ENCODE assay signal across 33 cellular contexts in genomic region chr11:36214484-36214883, GRCh38.
A peak's percentile ranks its signal among the peaks of the same experiment; 100 is the strongest.
DNase-seq lines count a peak whose midpoint lies in the region; ATAC-seq and TF ChIP-seq lines count a peak whose summit lies in the region.
"Had no signal": no experiment of that assay in that cellular context is flagged by ENCODE, and none has a peak within 500 bp of the region (broad histone marks: within the 10 kb centered on the region; RNA-seq: fewer than 3 reads in every experiment).

No MANE protein-coding gene starts in this region.

- H2AK5ac ChIP-seq in mesendoderm (ENCODE audit: low read length) = no peak overlapping the region

- H3K36me3 Mint-ChIP-seq in mesothelial cell of epicardium = peaks cover 11% of the 10 kb centered on the region
- H3K36me3 Mint-ChIP-seq: activated naive CD8-positive, alpha-beta T cell treated with anti-CD3 and anti-CD28 coated beads, Interleukin-2, amount 10 ng/mL, durations not matched to agents 7 days and 5 days had no signal

- H3K79me2 ChIP-seq in mesendoderm (ENCODE audit: control insufficient read depth, insufficient read depth, low read length) = no peaks in the 10 kb centered on the region

- H3K4me1 ChIP-seq in mesendoderm (ENCODE audit: control insufficient read depth, low read depth, low read length) = no peaks in the 10 kb centered on the region
- H3K4me1 ChIP-seq: left lung, prostate gland, SJCRH30, spleen, stomach, tibial artery had no signal

- no peak overlapping the region for H3K9ac ChIP-seq in mesendoderm (ENCODE audit: low read length)

- H4K8ac ChIP-seq in mesendoderm (ENCODE audit: low read depth, low read length) = no peak overlapping the region

- H3K56ac ChIP-seq in mesendoderm (ENCODE audit: low read length) = no peak overlapping the region

- no peak for TF ChIP-seq CTCF in mesothelial cell of epicardium (IDR thresholded peaks at IDR 0.05; ENCODE audit: unreplicated experiment)

- DNase-seq in DMS53 (lab: John Stamatoyannopoulos, UW) (peak; percentile 5), DMS53 treated with DMSO at 0.1 percent for 48 hours (lab: John Stamatoyannopoulos, UW; ENCODE audit: unreplicated experiment) (no peak), mesendoderm (peak; percentile 34), mesothelial cell of epicardium (ENCODE audit: low spot score in 2 of 2, unreplicated experiment in 2 of 2) (no peak)
- DNase-seq: activated CD4-positive, alpha-beta T cell treated with anti-CD3 and anti-CD28 coated beads, Interleukin-2, amount 10 ng/mL, durations not matched to agents 24 days and 14 days; activated gamma-delta T cell treated with Interleukin-2 at 50 U/mL for 16 hours; activated naive CD8-positive, alpha-beta T cell treated with anti-CD3 and anti-CD28 coated beads, Interleukin-2, amount 10 ng/mL, durations not matched to agents 7 days and 5 days; activated T-cell treated with anti-CD3 and anti-CD28 coated beads, Interleukin-2, amount 50 U/mL, for 4 hours; COR-L47; DMS79; IMR-90; left lung; mesenchymal stem cell; NCI-H146; NCI-H2107; NCI-H345; NCI-H69; occipital lobe; right lobe of liver; spleen; stimulated activated CD4-positive, alpha-beta T cell treated with anti-CD3 and anti-CD28 coated beads, Interleukin-2, amount 100 ng/mL, for 24 hours; stomach; T1000; tibial artery had no signal

- no peak overlapping the region for H3K23ac ChIP-seq in mesendoderm (ENCODE audit: low read length)

- H3K9me3 Mint-ChIP-seq in mesothelial cell of epicardium = peaks cover 8% of the 10 kb centered on the region
- H3K9me3 Mint-ChIP-seq: activated CD4-positive, alpha-beta T cell treated with anti-CD3 and anti-CD28 coated beads, Interleukin-2, amount 10 ng/mL, durations not matched to agents 24 days and 14 days; activated naive CD8-positive, alpha-beta T cell treated with anti-CD3 and anti-CD28 coated beads, Interleukin-2, amount 10 ng/mL, durations not matched to agents 7 days and 5 days; activated T-cell treated with anti-CD3 and anti-CD28 coated beads, Interleukin-2, amount 50 U/mL, for 4 hours had no signal

- no peak overlapping the region for H3K4me3 ChIP-seq in mesendoderm (ENCODE audit: low read length)
- H3K4me3 ChIP-seq: GM23338, left lung, prostate gland, right lobe of liver, SJCRH30, spleen, stomach, tibial artery had no signal

- no peaks in the 10 kb centered on the region for H3K79me1 ChIP-seq in mesendoderm (ENCODE audit: low read length)

- H3K4me3 Mint-ChIP-seq in mesothelial cell of epicardium = no peak overlapping the region
- H3K4me3 Mint-ChIP-seq: activated CD4-positive, alpha-beta T cell treated with anti-CD3 and anti-CD28 coated beads, Interleukin-2, amount 10 ng/mL, durations not matched to agents 24 days and 14 days; activated naive CD8-positive, alpha-beta T cell treated with anti-CD3 and anti-CD28 coated beads, Interleukin-2, amount 10 ng/mL, durations not matched to agents 7 days and 5 days; activated T-cell treated with anti-CD3 and anti-CD28 coated beads, Interleukin-2, amount 50 U/mL, for 4 hours; GM23338 had no signal

- ATAC-seq in GM21528 (IDR thresholded peaks at IDR 0.05; ENCODE audit: low FRiP score, unreplicated experiment) = no peak
- no peak for ATAC-seq in HG03565 (IDR thresholded peaks at IDR 0.05; ENCODE audit: unreplicated experiment)
- no peak for ATAC-seq in activated CD4-positive, CD25-positive, alpha-beta regulatory T cell treated with anti-CD3 and anti-CD28 coated beads, Interleukin-2, amount 50 U/mL, for 24 hours
- ATAC-seq: activated T-cell treated with anti-CD3 and anti-CD28 coated beads, Interleukin-2, amount 50 U/mL, for 4 hours; GM23338; Panc1; right lobe of liver had no signal

- H4K5ac ChIP-seq in mesendoderm (ENCODE audit: low read length) = no peak overlapping the region

- H3K4ac ChIP-seq in mesendoderm (ENCODE audit: low read depth, low read length) = no peak overlapping the region

- H3K27ac ChIP-seq in cingulate gyrus (ENCODE audit: low read depth, low read length) = peak overlapping the region; percentile 96
- H3K27ac ChIP-seq in mesendoderm (ENCODE audit: low read depth, low read length) = no peak overlapping the region
- H3K27ac ChIP-seq: 22Rv1, left lung, prostate gland, right lobe of liver, SJCRH30, spleen, stomach, tibial artery had no signal

- no peak overlapping the region for H3K4me2 ChIP-seq in mesendoderm (ENCODE audit: low read length)
- H3K4me2 ChIP-seq: GM23338 had no signal

- no peak overlapping the region for H2BK5ac ChIP-seq in mesendoderm (ENCODE audit: low read length)

- no CpG with 5 or more reads among the region's 3 CpGs for WGBS in mesendoderm (ENCODE audit: extremely low coverage, insufficient coverage, low lambda C conversion rate)

- H3K27me3 Mint-ChIP-seq in mesothelial cell of epicardium (ENCODE audit: low read depth) = peaks cover 2% of the 10 kb centered on the region

- no peaks in the 10 kb centered on the region for H3K36me3 ChIP-seq in mesendoderm (ENCODE audit: control insufficient read depth, insufficient read depth, low read length)
- H3K36me3 ChIP-seq: left lung, prostate gland, right lobe of liver, SJCRH30, spleen, stomach, tibial artery had no signal

- H3K27ac Mint-ChIP-seq in mesothelial cell of epicardium = no peak overlapping the region
- H3K27ac Mint-ChIP-seq: activated CD4-positive, alpha-beta T cell treated with anti-CD3 and anti-CD28 coated beads, Interleukin-2, amount 10 ng/mL, durations not matched to agents 24 days and 14 days; activated naive CD8-positive, alpha-beta T cell treated with anti-CD3 and anti-CD28 coated beads, Interleukin-2, amount 10 ng/mL, durations not matched to agents 7 days and 5 days; GM23338 had no signal

- H3K27me3 ChIP-seq in mesendoderm (ENCODE audit: insufficient read depth, low read length, poor library complexity) = no peaks in the 10 kb centered on the region
- H3K27me3 ChIP-seq: left lung, right lobe of liver, SJCRH30, spleen, stomach, tibial artery had no signal

- no peak overlapping the region for H2BK15ac ChIP-seq in mesendoderm (replicated peaks; ENCODE audit: low read depth)

- H3K4me1 Mint-ChIP-seq in mesothelial cell of epicardium = peaks cover 35% of the 10 kb centered on the region
- H3K4me1 Mint-ChIP-seq: activated CD4-positive, alpha-beta T cell treated with anti-CD3 and anti-CD28 coated beads, Interleukin-2, amount 10 ng/mL, durations not matched to agents 24 days and 14 days; activated naive CD8-positive, alpha-beta T cell treated with anti-CD3 and anti-CD28 coated beads, Interleukin-2, amount 10 ng/mL, durations not matched to agents 7 days and 5 days had no signal

- H2BK120ac ChIP-seq in mesendoderm (ENCODE audit: low read depth, low read length) = no peak overlapping the region

- no peak overlapping the region for H3K18ac ChIP-seq in mesendoderm (ENCODE audit: low read length)

Comparison
In these comparisons a context has a peak if more than half of its experiments do, and no peak if none do; other contexts are left out.
1. DNase-seq: peak in DMS53 (single experiment) and mesendoderm (single experiment); none in DMS53 treated with DMSO at 0.1 percent for 48 hours (single experiment) and mesothelial cell of epicardium (0 of 2).